1 cellular context compared by ENCODE assay signal in genomic region chr12:132078190-132078589, GRCh38.
A peak's percentile ranks its signal among the peaks of the same experiment; 100 is the strongest.
TF ChIP-seq lines count a peak whose summit lies in the region.

No MANE protein-coding gene starts in this region.

TF ChIP-seq in SK-N-SH, 30 proteins besides CTCF, POLR2A, EP300 and RAD21 (continued from another document):
- TF ChIP-seq RXRA (IDR thresholded peaks at IDR 0.05; ENCODE audit: borderline replicate concordance, low read depth) (no peak), JUND (IDR thresholded peaks at IDR 0.05) (peak; percentile 31), MAX (IDR thresholded peaks at IDR 0.05; ENCODE audit: low read depth) (no peak), FOXJ3 (CRISPR knock-in tag; IDR thresholded peaks at IDR 0.05) (no peak), NRF1 (IDR thresholded peaks at IDR 0.05; ENCODE audit: low read depth, low read length) (no peak), USF1 (IDR thresholded peaks at IDR 0.05; ENCODE audit: borderline replicate concordance, low read depth) (no peak), TEAD4 (IDR thresholded peaks at IDR 0.05; ENCODE audit: borderline replicate concordance, insufficient read depth) (no peak), RCOR1 (IDR thresholded peaks at IDR 0.05; ENCODE audit: low read length) (no peak), SIN3A (IDR thresholded peaks at IDR 0.05; ENCODE audit: borderline replicate concordance, low read depth, low read length) (no peak)
